In the genomic region with DNA sequence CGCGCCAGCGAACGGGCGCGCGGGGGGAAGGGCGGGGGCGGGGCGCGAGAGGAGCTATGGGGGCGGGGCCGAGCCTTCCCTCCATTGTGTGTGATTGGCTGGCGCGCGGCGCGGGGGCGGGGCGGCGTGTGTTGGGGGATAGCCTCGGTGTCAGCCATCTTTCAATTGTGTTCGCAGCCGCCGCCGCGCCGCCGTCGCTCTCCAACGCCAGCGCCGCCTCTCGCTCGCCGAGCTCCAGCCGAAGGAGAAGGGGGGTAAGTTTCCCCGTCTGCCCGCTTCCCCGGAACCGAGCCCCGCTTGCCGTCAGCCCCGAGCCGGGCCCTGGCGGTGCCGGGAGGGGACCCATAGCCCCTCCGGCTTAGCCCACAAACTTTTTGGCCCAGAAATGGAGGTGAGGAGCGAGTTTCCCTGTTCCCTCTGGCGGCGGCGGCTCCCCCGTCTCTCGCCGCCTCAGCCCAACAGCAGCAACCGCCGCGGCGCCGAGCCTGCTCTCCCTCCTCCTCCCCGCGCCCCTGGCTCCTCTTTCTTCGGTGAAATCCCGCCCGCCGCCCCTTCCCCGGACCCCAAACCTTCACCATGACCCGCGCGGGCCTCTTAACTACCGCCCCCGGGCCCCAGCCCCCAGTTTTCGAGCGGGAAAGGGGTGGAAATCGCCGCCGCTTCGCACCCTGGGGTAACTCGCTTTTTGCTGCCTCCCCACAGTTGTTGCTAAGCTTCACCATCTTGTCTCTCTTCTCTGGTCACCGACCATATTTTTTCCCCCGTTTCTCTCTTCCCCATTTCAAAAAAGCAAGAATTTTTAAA, we compare ENCODE assay signal across 8 cellular contexts. TPM values are rescaled to one million over a fixed set of nuclear protein-coding genes. Genes with fewer than 3 reads are reported as not detected.
A peak's percentile ranks its signal among the peaks of the same experiment; 100 is the strongest.
DNase-seq lines count a peak whose midpoint lies in the region; ATAC-seq and TF ChIP-seq lines count a peak whose summit lies in the region.

A gene (plus strand): TSS at position 159 of the 804 bp plus-strand sequence. CDS start 1,636 bp downstream, outside the sequence.

- peaks cover 48% of the 10 kb centered on the region for H3K36me3 Mint-ChIP-seq in activated CD4-positive, alpha-beta T cell treated with anti-CD3 and anti-CD28 coated beads, Interleukin-2, amount 10 ng/mL, durations not matched to agents 7 days and 5 days (ENCODE audit: low read depth)

- peak within 1 kb of the TSS; percentile 72 to 99 (median 84) for H3K4me3 ChIP-seq in BLaER1 treated with 17β-estradiol and CSF1 and Interleukin-3, amounts not matched to agents 10 nM and 100 nM
- H3K4me3 ChIP-seq in coronary artery = peak within 1 kb of the TSS; percentile 81

- no peaks in the 10 kb centered on the region for H3K27me3 Mint-ChIP-seq in activated CD4-positive, alpha-beta T cell treated with anti-CD3 and anti-CD28 coated beads, Interleukin-2, amount 10 ng/mL, durations not matched to agents 7 days and 5 days

- peak; percentile 98 for DNase-seq in NCI-H69 (lab: John Stamatoyannopoulos, UW)
- peak; percentile 97 for DNase-seq in activated CD4-positive, alpha-beta T cell treated with anti-CD3 and anti-CD28 coated beads, Interleukin-2, amount 10 ng/mL, durations not matched to agents 7 days and 5 days
- peak; percentile 98 for DNase-seq in coronary artery (ENCODE audit: low spot score)
- DNase-seq in left lobe of liver (ENCODE audit: low spot score) = peak; percentile 99
- DNase-seq in stimulated activated CD4-positive, alpha-beta T cell treated with anti-CD3 and anti-CD28 coated beads, Interleukin-2, amount 100 ng/mL, for 4 hours (ENCODE audit: low read depth) = peak; percentile 99

- peak; percentile 72 for ATAC-seq in GM19351 (IDR thresholded peaks at IDR 0.05; ENCODE audit: unreplicated experiment)
- ATAC-seq in HG03520 (IDR thresholded peaks at IDR 0.05; ENCODE audit: unreplicated experiment) = peak; percentile 72
- ATAC-seq in left lobe of liver = peak; percentile 84

- peaks cover 43% of the 10 kb centered on the region for H3K4me1 Mint-ChIP-seq in activated CD4-positive, alpha-beta T cell treated with anti-CD3 and anti-CD28 coated beads, Interleukin-2, amount 10 ng/mL, durations not matched to agents 7 days and 5 days

- peaks cover 40 to 51% (median 47%) of the 10 kb centered on the region in 11 experiments for H4K20me1 ChIP-seq in BLaER1 treated with 17β-estradiol and CSF1 and Interleukin-3, amounts not matched to agents 10 nM and 100 nM

- peak within 1 kb of the TSS; percentile 100 for H3K27ac Mint-ChIP-seq in activated CD4-positive, alpha-beta T cell treated with anti-CD3 and anti-CD28 coated beads, Interleukin-2, amount 10 ng/mL, durations not matched to agents 7 days and 5 days

- H3K4me3 Mint-ChIP-seq in activated CD4-positive, alpha-beta T cell treated with anti-CD3 and anti-CD28 coated beads, Interleukin-2, amount 10 ng/mL, durations not matched to agents 7 days and 5 days = peak within 1 kb of the TSS; percentile 100

- H3K9me3 Mint-ChIP-seq in activated CD4-positive, alpha-beta T cell treated with anti-CD3 and anti-CD28 coated beads, Interleukin-2, amount 10 ng/mL, durations not matched to agents 7 days and 5 days = no peaks in the 10 kb centered on the region

- peak within 1 kb of the TSS; percentile 97 to 100 (median 99) for H3K27ac ChIP-seq in BLaER1 treated with 17β-estradiol and CSF1 and Interleukin-3, amounts not matched to agents 10 nM and 100 nM
- H3K27ac ChIP-seq in coronary artery = peak within 1 kb of the TSS; percentile 95 to 98

- H3K27me3 ChIP-seq in BLaER1 treated with 17β-estradiol and CSF1 and Interleukin-3, amounts not matched to agents 10 nM and 100 nM = no peaks in the 10 kb centered on the region

- no peak for TF ChIP-seq CTCF in coronary artery (IDR thresholded peaks at IDR 0.05)

- no peaks in the 10 kb centered on the region for H3K9me3 ChIP-seq in BLaER1 treated with 17β-estradiol and CSF1 and Interleukin-3, amounts not matched to agents 10 nM and 100 nM (replicated peaks in 1 of 11)

- H3K36me3 ChIP-seq in BLaER1 treated with 17β-estradiol and CSF1 and Interleukin-3, amounts not matched to agents 10 nM and 100 nM = peaks cover 27 to 46% (median 37%) of the 10 kb centered on the region in 11 experiments

- peak within 1 kb of the TSS; percentile 82 to 98 (median 90) for H3K4me2 ChIP-seq in BLaER1 treated with 17β-estradiol and CSF1 and Interleukin-3, amounts not matched to agents 10 nM and 100 nM

- POLR2A ChIA-PET in activated CD4-positive, alpha-beta T cell treated with anti-CD3 and anti-CD28 coated beads, Interleukin-2, amount 10 ng/mL, durations not matched to agents 7 days and 5 days (lab: Charles Lee) = interaction anchor here (0.7 to 2.2 kb wide), 6 partner anchors 12 to 770 kb away, joined by 3 to 25 read pairs (median 3); a partner anchor contains a TSS

- CTCF ChIA-PET in activated CD4-positive, alpha-beta T cell treated with anti-CD3 and anti-CD28 coated beads, Interleukin-2, amount 10 ng/mL, durations not matched to agents 7 days and 5 days (lab: Charles Lee) = interaction anchor here (0.6 to 2.6 kb wide), 6 partner anchors 10 to 143 kb away, joined by 3 to 10 read pairs (median 4); a partner anchor contains a TSS

- H3K9ac ChIP-seq in BLaER1 treated with 17β-estradiol and CSF1 and Interleukin-3, amounts not matched to agents 10 nM and 100 nM = peak within 1 kb of the TSS; percentile 98 to 100 (median 99)

- peaks cover 34 to 42% (median 38%) of the 10 kb centered on the region in 10 experiments for H3K4me1 ChIP-seq in BLaER1 treated with 17β-estradiol and CSF1 and Interleukin-3, amounts not matched to agents 10 nM and 100 nM

RNA-seq across cellular contexts. Expression of the gene that starts here (rescaled TPM):
- 100 to 1,000 TPM; 651 to 657 TPM for total RNA-seq in activated CD4-positive, alpha-beta T cell treated with anti-CD3 and anti-CD28 coated beads, Interleukin-2, amount 10 ng/mL, durations not matched to agents 7 days and 5 days
- total RNA-seq in left lobe of liver = 129 TPM

Comparison
In these comparisons a context has a peak if more than half of its experiments do, and no peak if none do; other contexts are left out.
1. Peak in every context shown above with its lines: DNase-seq, ATAC-seq, H3K4me3 ChIP-seq and H3K27ac ChIP-seq.